Comparison of ENCODE assay signal across 25 cellular contexts in the genomic region with DNA sequence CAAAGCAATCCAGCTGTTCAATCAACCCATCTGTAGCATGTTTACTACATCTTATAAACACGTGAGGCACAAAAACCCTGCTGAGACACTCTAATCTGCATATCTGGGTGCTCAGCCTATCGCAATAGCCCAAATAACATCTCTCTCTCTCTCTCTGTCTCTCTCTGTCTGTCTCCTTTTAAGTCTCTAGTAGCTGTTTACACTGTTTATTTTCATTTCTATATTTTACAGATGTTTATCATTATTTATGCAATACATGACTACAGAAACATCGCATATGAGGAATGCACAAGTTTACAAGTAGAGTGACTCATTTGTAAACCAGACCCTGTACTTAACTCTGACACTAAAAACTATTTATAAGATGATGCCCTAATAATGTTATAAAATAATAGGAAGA.
A peak's percentile ranks its signal among the peaks of the same experiment; 100 is the strongest.
DNase-seq lines count a peak whose midpoint lies in the region; ATAC-seq and TF ChIP-seq lines count a peak whose summit lies in the region.
"Had no signal": no experiment of that assay in that cellular context is flagged by ENCODE, and none has a peak within 500 bp of the region (broad histone marks: within the 10 kb centered on the region; RNA-seq: fewer than 3 reads in every experiment).

No MANE protein-coding gene starts in this region.

- TF ChIP-seq POLR2A in GM18505 (IDR thresholded peaks at IDR 0.05; ENCODE audit: borderline replicate concordance, extremely low read depth, insufficient read depth, insufficient read length): no peak

- H3K4me2 ChIP-seq in fibroblast of lung (ENCODE audit: extremely low read depth, insufficient read depth, low read length): no peak overlapping the region
- H3K4me2 ChIP-seq in smooth muscle cell: peak overlapping the region; percentile 21

- WGBS in smooth muscle cell (ENCODE audit: low lambda C conversion rate): 21% methylated on average over 3 of the region's 3 CpGs
- 88 to 91% methylated on average over 3 of the region's 3 CpGs for WGBS in aorta, 2 donors

- H2AFZ ChIP-seq in fibroblast of lung (ENCODE audit: low read length) (no peak overlapping the region), smooth muscle cell (ENCODE audit: low read depth) (peak overlapping the region; percentile 60)

- H3K27ac ChIP-seq in fibroblast of lung (ENCODE audit: insufficient read depth, low read length): peak overlapping the region; percentile 53
- peak overlapping the region; percentile 63 for H3K27ac ChIP-seq in smooth muscle cell (ENCODE audit: low read depth)
- H3K27ac ChIP-seq in aorta (ENCODE audit: low read depth in 1 of 2, low read length in 2 of 2): no peak overlapping the region
- H3K27ac ChIP-seq: adrenal gland, epithelial cell of prostate, gastroesophageal sphincter, psoas muscle, testis had no signal

- DNase-seq in ELR (ENCODE audit: low read depth) (peak; percentile 74), M059J (ENCODE audit: low read depth) (peak; percentile 36), fibroblast of lung (ENCODE audit: low read depth in 2 of 2) (peak in 1 of 2 donors; percentile 89), smooth muscle cell (lab: John Stamatoyannopoulos, UW; ENCODE audit: unreplicated experiment) (no peak), aorta (no peak), NAMALWA (ENCODE audit: low spot score) (no peak)
- DNase-seq: activated CD4-positive, alpha-beta T cell treated with anti-CD3 and anti-CD28 coated beads, Interleukin-2, amount 50 U/mL, for 4 hours; activated naive CD4-positive, alpha-beta T cell treated with Interleukin-2 at 50 U/mL for 16 hours; adrenal gland; CD8-positive, alpha-beta T cell; DMS 273 treated with DMSO at 0.1 percent for 48 hours; effector CD4-positive, alpha-beta T cell; midbrain; naive thymus-derived CD8-positive, alpha-beta T cell; NCI-H1105; NCI-H2029 treated with DMSO at 0.1 percent for 48 hours; NCI-H345; NCI-H748 treated with DMSO at 0.1 percent for 48 hours; nucleus accumbens; psoas muscle; stimulated activated naive CD4-positive, alpha-beta T cell; testis had no signal

- H3K27me3 ChIP-seq in fibroblast of lung (ENCODE audit: control insufficient read depth, insufficient read depth, low read length) (no peaks in the 10 kb centered on the region), smooth muscle cell (ENCODE audit: low read depth) (no peaks in the 10 kb centered on the region), aorta (ENCODE audit: control insufficient read depth in 1 of 2, insufficient read depth in 2 of 2, low read length in 1 of 2) (no peaks in the 10 kb centered on the region)
- H3K27me3 ChIP-seq: adrenal gland, gastroesophageal sphincter, testis had no signal

- peaks cover 7% of the 10 kb centered on the region for H3F3A ChIP-seq in smooth muscle cell (ENCODE audit: low read depth)

- TF ChIP-seq CTCF in fibroblast of lung (conservative IDR thresholded peaks at IDR 0.05 in 1 of 2, IDR thresholded peaks at IDR 0.05 in 1 of 2; ENCODE audit: low read depth in 1 of 2, low read length in 2 of 2) (no peak), smooth muscle cell (IDR thresholded peaks at IDR 0.05; ENCODE audit: borderline replicate concordance, insufficient read depth, poor library complexity, severe bottlenecking) (no peak)

- intact Hi-C loops in aorta (cut with DNase I): no loop called here

- H4K20me1 ChIP-seq in fibroblast of lung (ENCODE audit: control insufficient read depth, extremely low read depth, insufficient read depth, low read length) (no peaks in the 10 kb centered on the region), smooth muscle cell (ENCODE audit: low read depth) (no peaks in the 10 kb centered on the region)

- H3K4me1 ChIP-seq in fibroblast of lung (ENCODE audit: control insufficient read depth, extremely low read depth, insufficient read depth, low read length) (no peaks in the 10 kb centered on the region), smooth muscle cell (ENCODE audit: low read depth) (no peaks in the 10 kb centered on the region), aorta (ENCODE audit: control insufficient read depth in 1 of 2, insufficient read depth in 2 of 2, low read length in 2 of 2) (no peaks in the 10 kb centered on the region)
- H3K4me1 ChIP-seq: adrenal gland, gastroesophageal sphincter, psoas muscle, testis had no signal

- H3K36me3 ChIP-seq in fibroblast of lung (ENCODE audit: control insufficient read depth, insufficient read depth, low read length): no peaks in the 10 kb centered on the region
- H3K36me3 ChIP-seq in smooth muscle cell (ENCODE audit: low read depth): no peaks in the 10 kb centered on the region
- H3K36me3 ChIP-seq in aorta (ENCODE audit: control insufficient read depth in 1 of 2, insufficient read depth in 2 of 2, low read length in 1 of 2): no peaks in the 10 kb centered on the region
- H3K36me3 ChIP-seq: adrenal gland, gastroesophageal sphincter had no signal

- no peaks in the 10 kb centered on the region for H3K79me2 ChIP-seq in fibroblast of lung (ENCODE audit: control insufficient read depth, insufficient read depth, low read length)
- H3K79me2 ChIP-seq in smooth muscle cell (ENCODE audit: low read depth): no peaks in the 10 kb centered on the region

- no peak overlapping the region for H3K9ac ChIP-seq in fibroblast of lung (ENCODE audit: insufficient read depth, low read length)
- no peak overlapping the region for H3K9ac ChIP-seq in smooth muscle cell (ENCODE audit: low read depth)

- H3K4me3 ChIP-seq in fibroblast of lung (replicated peaks in 1 of 4; ENCODE audit: control extremely low read depth in 1 of 4, insufficient read depth in 1 of 4, low read depth in 3 of 4, low read length in 4 of 4) (no peak overlapping the region), smooth muscle cell (no peak overlapping the region), aorta (ENCODE audit: low read length in 2 of 2) (no peak overlapping the region)
- H3K4me3 ChIP-seq: adrenal gland, gastroesophageal sphincter, psoas muscle, testis had no signal

- H3K9me3 ChIP-seq in fibroblast of lung (ENCODE audit: control insufficient read depth, insufficient read depth, low read depth, low read length) (no peaks in the 10 kb centered on the region), smooth muscle cell (replicated peaks; ENCODE audit: low read depth) (no peaks in the 10 kb centered on the region), aorta (ENCODE audit: control insufficient read depth, low read length) (no peaks in the 10 kb centered on the region)
- H3K9me3 ChIP-seq: adrenal gland, gastroesophageal sphincter, psoas muscle, testis had no signal

- ATAC-seq in aorta (ENCODE audit: low FRiP score) (no peak), GM18505 (IDR thresholded peaks at IDR 0.05; ENCODE audit: unreplicated experiment) (no peak)
- ATAC-seq: CD8-positive, alpha-beta T cell; gastroesophageal sphincter; naive thymus-derived CD8-positive, alpha-beta T cell; psoas muscle had no signal

Comparison
In these comparisons a context has a peak if more than half of its experiments do, and no peak if none do; other contexts are left out.
1. DNase-seq: peak in ELR (single experiment) and M059J (single experiment); none in smooth muscle cell (single experiment), aorta (0 of 2) and NAMALWA (single experiment).
2. H3K27ac ChIP-seq: peak in fibroblast of lung (single experiment) and smooth muscle cell (single experiment); none in aorta (0 of 2).